Comparison of ENCODE assay signal across 12 cellular contexts in genomic region chr15:99440551-99441426, GRCh38.
DNase-seq lines count a peak whose midpoint lies in the region; ATAC-seq and TF ChIP-seq lines count a peak whose summit lies in the region.
"Had no signal": no experiment of that assay in that cellular context is flagged by ENCODE, and none has a peak within 500 bp of the region (broad histone marks: within the 10 kb centered on the region; RNA-seq: fewer than 3 reads in every experiment).

No MANE protein-coding gene starts in this region.

- no peaks in the 10 kb centered on the region for H4K20me1 ChIP-seq in mammary epithelial cell (ENCODE audit: insufficient read depth, low read length)

- CTCF ChIA-PET in MCF 10A (lab: Yijun Ruan, JAX): interaction anchor here (0.7 to 1.6 kb wide), 5 partner anchors 16 to 264 kb away, joined by 3 to 5 read pairs (median 4); no protein-coding TSS in a partner anchor
- CTCF ChIA-PET in mammary epithelial cell (lab: Charles Lee; ENCODE audit: low non-redundant PET): no interaction called here
- CTCF ChIA-PET in RWPE1 (lab: Yijun Ruan, JAX): interaction anchor here (0.6 to 0.8 kb wide), 3 partner anchors 51 to 264 kb away, joined by 3 to 4 read pairs (median 3); no protein-coding TSS in a partner anchor

- H3K9me3 ChIP-seq in mammary epithelial cell (replicated peaks; ENCODE audit: insufficient read depth, low read length): no peaks in the 10 kb centered on the region
- no peaks in the 10 kb centered on the region for H3K9me3 ChIP-seq in uterus
- H3K9me3 ChIP-seq in lower lobe of right lung: no peaks in the 10 kb centered on the region
- H3K9me3 ChIP-seq: mucosa of descending colon had no signal

- H3K36me3 ChIP-seq in mammary epithelial cell (ENCODE audit: insufficient read depth, low read length): no peaks in the 10 kb centered on the region
- H3K36me3 ChIP-seq in uterus: no peaks in the 10 kb centered on the region
- H3K36me3 ChIP-seq in lower lobe of right lung: no peaks in the 10 kb centered on the region

- POLR2A ChIA-PET in MCF 10A (lab: Yijun Ruan, JAX): interaction anchor here (0.6 to 2.4 kb wide), 6 partner anchors 8 to 264 kb away, joined by 3 to 15 read pairs (median 4); partner anchors contain the start of gene MEF2A
- POLR2A ChIA-PET in RWPE1 (lab: Yijun Ruan, JAX; ENCODE audit: low non-redundant PET): no interaction called here

- H3K27ac ChIP-seq in mammary epithelial cell (ENCODE audit: insufficient read depth, low read depth, low read length) (no peak overlapping the region), RWPE1 (peak overlapping the region; percentile 97), uterus (peak overlapping the region; percentile 79 to 81), lower lobe of right lung (no peak overlapping the region)

- 85% methylated on average over 19 of the region's 20 CpGs for WGBS in mammary epithelial cell (ENCODE audit: low coverage, missing lambda C conversion rate)

- H3K4me1 ChIP-seq in mammary epithelial cell (ENCODE audit: insufficient read depth, low read length) (peaks cover 17% of the 10 kb centered on the region), uterus (peaks cover 7 to 29% of the 10 kb centered on the region in 2 donors), lower lobe of right lung (peaks cover 45% of the 10 kb centered on the region)

- peaks cover 30% of the 10 kb centered on the region for H3K4me1 Mint-ChIP-seq in MCF 10A (ENCODE audit: insufficient read depth, unreplicated experiment)

- ATAC-seq in GM19397 (IDR thresholded peaks at IDR 0.05; ENCODE audit: unreplicated experiment) (no peak), GM21529 (IDR thresholded peaks at IDR 0.05; ENCODE audit: unreplicated experiment) (no peak), lower lobe of right lung (no peak)
- ATAC-seq: activated naive CD4-positive, alpha-beta T cell treated with anti-CD3 and anti-CD28 coated beads, Interleukin-2, amount 50 U/mL, for 72 hours; mucosa of descending colon had no signal

- H3K9me3 Mint-ChIP-seq in MCF 10A (ENCODE audit: unreplicated experiment): no peaks in the 10 kb centered on the region
- H3K9me3 Mint-ChIP-seq: activated naive CD4-positive, alpha-beta T cell treated with anti-CD3 and anti-CD28 coated beads, Interleukin-2, amount 50 U/mL, for 72 hours had no signal

- H3K27me3 Mint-ChIP-seq in MCF 10A (ENCODE audit: insufficient read depth, unreplicated experiment): no peaks in the 10 kb centered on the region

- BruUV-seq in MCF 10A (replicated peaks; lab: Mats Ljungman, UMichigan) (no TSS peak), mammary epithelial cell (replicated peaks; lab: Mats Ljungman, UMichigan) (no TSS peak)

- no peak overlapping the region for H3K9ac ChIP-seq in mammary epithelial cell (ENCODE audit: insufficient read depth, low read length)

- no peaks in the 10 kb centered on the region for H3K79me2 ChIP-seq in mammary epithelial cell (ENCODE audit: insufficient read depth, low read length)

- H3K4me3 ChIP-seq in mammary epithelial cell (replicated peaks in 1 of 3; ENCODE audit: insufficient read depth in 1 of 3, low read depth in 2 of 3, low read length in 3 of 3) (no peak overlapping the region), uterus (no peak overlapping the region), lower lobe of right lung (no peak overlapping the region)
- H3K4me3 ChIP-seq: dorsolateral prefrontal cortex, mucosa of descending colon had no signal

- H3K4me3 Mint-ChIP-seq in MCF 10A (ENCODE audit: unreplicated experiment): no peak overlapping the region

- H3K36me3 Mint-ChIP-seq in MCF 10A (ENCODE audit: insufficient read depth, unreplicated experiment): peaks cover 7% of the 10 kb centered on the region
- H3K36me3 Mint-ChIP-seq: activated naive CD4-positive, alpha-beta T cell treated with anti-CD3 and anti-CD28 coated beads, Interleukin-2, amount 50 U/mL, for 72 hours had no signal

- DNase-seq in MCF 10A (ENCODE audit: unreplicated experiment): no peak
- no peak for DNase-seq in mammary epithelial cell
- DNase-seq in RWPE1 (ENCODE audit: low spot score): no peak
- DNase-seq in mesenteric fat pad (ENCODE audit: low spot score): peak; percentile 67
- DNase-seq in uterus: peak in 1 of 2 donors; percentile 13
- no peak for DNase-seq in lower lobe of right lung
- DNase-seq: activated CD4-positive, CD25-positive, alpha-beta regulatory T cell treated with anti-CD3 and anti-CD28 coated beads, Interleukin-2, amount 50 U/mL, for 72 hours had no signal

- no peak for TF ChIP-seq POLR2A in uterus (IDR thresholded peaks at IDR 0.05)

- in situ Hi-C loops in mammary epithelial cell (cut with MboI; ENCODE audit: low sequenced_read_pairs in 2 of 2): no loop called here

- dilution Hi-C loops in mammary epithelial cell (cut with HindIII; ENCODE audit: low sequenced_read_pairs): no loop called here

- H2AFZ ChIP-seq in mammary epithelial cell (ENCODE audit: low read depth, low read length): no peak overlapping the region

- H3K27ac Mint-ChIP-seq in MCF 10A (ENCODE audit: low read depth, unreplicated experiment): peak overlapping the region; percentile 61
- H3K27ac Mint-ChIP-seq: activated naive CD4-positive, alpha-beta T cell treated with anti-CD3 and anti-CD28 coated beads, Interleukin-2, amount 50 U/mL, for 72 hours had no signal

- no peaks in the 10 kb centered on the region for H3K27me3 ChIP-seq in mammary epithelial cell (ENCODE audit: insufficient read depth, low read length)
- no peaks in the 10 kb centered on the region for H3K27me3 ChIP-seq in uterus
- H3K27me3 ChIP-seq in lower lobe of right lung (ENCODE audit: low read depth): no peaks in the 10 kb centered on the region

- H3K4me2 ChIP-seq in mammary epithelial cell (ENCODE audit: insufficient read depth, low read depth, low read length): no peak overlapping the region

- no peak for TF ChIP-seq CTCF in MCF 10A (IDR thresholded peaks at IDR 0.05; ENCODE audit: unreplicated experiment)
- TF ChIP-seq CTCF in mammary epithelial cell (conservative IDR thresholded peaks at IDR 0.05 in 1 of 2, IDR thresholded peaks at IDR 0.05 in 1 of 2; ENCODE audit: extremely low read depth in 1 of 2, insufficient read depth in 1 of 2, low read depth in 1 of 2, low read length in 2 of 2): no peak
- TF ChIP-seq CTCF in RWPE1 (conservative IDR thresholded peaks at IDR 0.05; ENCODE audit: low read depth): no peak
- TF ChIP-seq CTCF in uterus (IDR thresholded peaks at IDR 0.05): no peak
- TF ChIP-seq CTCF in lower lobe of right lung (IDR thresholded peaks at IDR 0.05): no peak

- intact Hi-C loops in MCF 10A (cut with micrococcal nuclease) (no loop called here), mammary epithelial cell (cut with micrococcal nuclease) (no loop called here), uterus (cut with DNase I; ENCODE audit: low total_unique reads) (no loop called here), lower lobe of right lung (cut with DNase I) (no loop called here)

Comparison
In these comparisons a context has a peak if more than half of its experiments do, and no peak if none do; other contexts are left out.
1. H3K27ac ChIP-seq: peak in RWPE1 (single experiment) and uterus (2 of 2); none in mammary epithelial cell (single experiment) and lower lobe of right lung (single experiment).